ENCODE assay signal across 5 cellular contexts in the genomic region with DNA sequence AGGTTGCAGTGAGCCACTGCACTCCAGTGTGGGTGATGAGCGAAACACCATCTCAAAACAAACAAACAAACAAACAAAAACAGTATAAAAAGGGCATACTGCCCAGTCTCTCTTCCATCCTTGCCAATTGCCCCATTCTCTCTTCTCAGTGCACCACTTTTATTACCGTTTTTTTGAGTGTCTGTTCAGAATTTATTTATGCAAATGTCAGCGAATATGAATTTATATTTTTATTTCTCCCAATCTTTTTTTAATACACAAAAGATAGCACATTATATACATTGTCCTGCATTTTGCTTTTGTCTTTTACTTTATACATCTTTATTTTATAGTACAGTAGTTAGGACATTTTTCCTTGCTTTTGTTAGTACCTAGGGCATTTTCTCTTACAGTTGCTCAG.
"Had no signal": no experiment of that assay in that cellular context is flagged by ENCODE, and none has a peak within 500 bp of the region (broad histone marks: within the 10 kb centered on the region; RNA-seq: fewer than 3 reads in every experiment).

No MANE protein-coding gene starts in this region.

- H3K27ac ChIP-seq: GM23248 had no signal

- H3K4me3 ChIP-seq: GM23248 had no signal

- H2AFZ ChIP-seq: GM23248 had no signal

- H3K9ac ChIP-seq: GM23248 had no signal

- DNase-seq: GM23248, GOT3, H9, HCEC 1CT, KG1 had no signal
